Comparison of ENCODE assay signal across 8 cellular contexts in genomic region chr1:38817958-38818705, GRCh38. TPM values are rescaled to one million over a fixed set of nuclear protein-coding genes. Genes with fewer than 3 reads are reported as not detected.
DNase-seq lines count a peak whose midpoint lies in the region; ATAC-seq lines count a peak whose summit lies in the region.

No MANE protein-coding gene starts in this region.

- no peaks in the 10 kb centered on the region for H3K36me3 Mint-ChIP-seq in activated T-helper 1 cell treated with anti-CD3 and anti-CD28 coated beads, Interleukin-12 subunit alpha, Interleukin-12 subunit beta, Interleukin-2, Interleukin-4 antibody, amounts not matched to agents 30 ng/mL and 10 ng/mL and 1 ng/mL, durations not matched to agents 14 hours and 24 hours and 36 hours (ENCODE audit: low read depth)

- no peak overlapping the region for H3K4me3 Mint-ChIP-seq in activated T-helper 1 cell treated with anti-CD3 and anti-CD28 coated beads, Interleukin-12 subunit alpha, Interleukin-12 subunit beta, Interleukin-2, Interleukin-4 antibody, amounts not matched to agents 30 ng/mL and 10 ng/mL and 1 ng/mL, durations not matched to agents 14 hours and 24 hours and 36 hours

- H3K9me3 Mint-ChIP-seq in activated T-helper 1 cell treated with anti-CD3 and anti-CD28 coated beads, Interleukin-12 subunit alpha, Interleukin-12 subunit beta, Interleukin-2, Interleukin-4 antibody, amounts not matched to agents 30 ng/mL and 10 ng/mL and 1 ng/mL, durations not matched to agents 14 hours and 24 hours and 36 hours: no peaks in the 10 kb centered on the region

- peaks cover 65% of the 10 kb centered on the region for H3K27me3 Mint-ChIP-seq in activated T-helper 1 cell treated with anti-CD3 and anti-CD28 coated beads, Interleukin-12 subunit alpha, Interleukin-12 subunit beta, Interleukin-2, Interleukin-4 antibody, amounts not matched to agents 30 ng/mL and 10 ng/mL and 1 ng/mL, durations not matched to agents 14 hours and 24 hours and 36 hours (ENCODE audit: insufficient read depth)

- intact Hi-C loops in activated T-helper 1 cell treated with anti-CD3 and anti-CD28 coated beads, Interleukin-12 subunit alpha, Interleukin-12 subunit beta, Interleukin-2, Interleukin-4 antibody, amounts not matched to agents 30 ng/mL and 10 ng/mL and 1 ng/mL, durations not matched to agents 14 hours and 24 hours and 36 hours (cut with micrococcal nuclease): loop anchor here (2.0 kb wide), 1 partner anchor 773 kb away; no protein-coding TSS in a partner anchor
- intact Hi-C loops in head of caudate nucleus (cut with DNase I) (no loop called here), sciatic nerve (cut with DNase I) (loop anchor here (10.0 kb wide), 1 partner anchor 793 kb away; no protein-coding TSS in a partner anchor)

- DNase-seq in DMS 273 (lab: John Stamatoyannopoulos, UW; ENCODE audit: unreplicated experiment) (peak; percentile 100), NCI-H1105 treated with DMSO at 0.1 percent for 48 hours (lab: John Stamatoyannopoulos, UW) (peak; percentile 51), head of caudate nucleus (peak in 27 of 42 donors; percentile 24 to 78 (median 57)), sciatic nerve (ENCODE audit: low spot score) (peak; percentile 65), mucosa of gallbladder (ENCODE audit: low spot score) (no peak), SIG-M5 treated with dmso at 0.1 percent for 504 hours (lab: John Stamatoyannopoulos, UW; ENCODE audit: unreplicated experiment) (no peak)
- DNase-seq in activated T-helper 1 cell treated with anti-CD3 and anti-CD28 coated beads, Interleukin-12 subunit alpha, Interleukin-12 subunit beta, Interleukin-2, Interleukin-4 antibody, amounts not matched to agents 30 ng/mL and 10 ng/mL and 1 ng/mL, durations not matched to agents 14 hours and 24 hours and 36 hours (ENCODE audit: low spot score): peak; percentile 11

- ATAC-seq in sciatic nerve: no peak
- no peak for ATAC-seq in GM21390 (IDR thresholded peaks at IDR 0.05; ENCODE audit: unreplicated experiment)

- peaks cover 8% of the 10 kb centered on the region for H3K4me1 Mint-ChIP-seq in activated T-helper 1 cell treated with anti-CD3 and anti-CD28 coated beads, Interleukin-12 subunit alpha, Interleukin-12 subunit beta, Interleukin-2, Interleukin-4 antibody, amounts not matched to agents 30 ng/mL and 10 ng/mL and 1 ng/mL, durations not matched to agents 14 hours and 24 hours and 36 hours (ENCODE audit: low read depth)

- H3K27ac Mint-ChIP-seq in activated T-helper 1 cell treated with anti-CD3 and anti-CD28 coated beads, Interleukin-12 subunit alpha, Interleukin-12 subunit beta, Interleukin-2, Interleukin-4 antibody, amounts not matched to agents 30 ng/mL and 10 ng/mL and 1 ng/mL, durations not matched to agents 14 hours and 24 hours and 36 hours: no peak overlapping the region

RNA-seq across cellular contexts. Expression of gene RRAGC, which starts 41.4 kb away (rescaled TPM):
- 12.9 and 13.4 TPM in 2 replicates for total RNA-seq in activated T-helper 1 cell treated with anti-CD3 and anti-CD28 coated beads, Interleukin-12 subunit alpha, Interleukin-12 subunit beta, Interleukin-2, Interleukin-4 antibody, amounts not matched to agents 30 ng/mL and 10 ng/mL and 1 ng/mL, durations not matched to agents 14 hours and 24 hours and 36 hours
- total RNA-seq in sciatic nerve (28.3 TPM), mucosa of gallbladder (21.0 TPM)

RNA-seq across cellular contexts. Expression of gene MYCBP, which starts 55.0 kb away (rescaled TPM):
- total RNA-seq in activated T-helper 1 cell treated with anti-CD3 and anti-CD28 coated beads, Interleukin-12 subunit alpha, Interleukin-12 subunit beta, Interleukin-2, Interleukin-4 antibody, amounts not matched to agents 30 ng/mL and 10 ng/mL and 1 ng/mL, durations not matched to agents 14 hours and 24 hours and 36 hours: 38.4 and 39.7 TPM in 2 replicates
- total RNA-seq in sciatic nerve: 6.5 TPM
- 21.4 TPM for total RNA-seq in mucosa of gallbladder

Comparison
In these comparisons a context has a peak if more than half of its experiments do, and no peak if none do; other contexts are left out.
1. DNase-seq: peak in DMS 273 (single experiment), NCI-H1105 treated with DMSO at 0.1 percent for 48 hours (single experiment), activated T-helper 1 cell treated with anti-CD3 and anti-CD28 coated beads, Interleukin-12 subunit alpha, Interleukin-12 subunit beta, Interleukin-2, Interleukin-4 antibody, amounts not matched to agents 30 ng/mL and 10 ng/mL and 1 ng/mL, durations not matched to agents 14 hours and 24 hours and 36 hours (single experiment), head of caudate nucleus (27 of 42) and sciatic nerve (single experiment); none in mucosa of gallbladder (single experiment) and SIG-M5 treated with dmso at 0.1 percent for 504 hours (single experiment).